ENCODE assay signal across 1 cellular context in the genomic region with DNA sequence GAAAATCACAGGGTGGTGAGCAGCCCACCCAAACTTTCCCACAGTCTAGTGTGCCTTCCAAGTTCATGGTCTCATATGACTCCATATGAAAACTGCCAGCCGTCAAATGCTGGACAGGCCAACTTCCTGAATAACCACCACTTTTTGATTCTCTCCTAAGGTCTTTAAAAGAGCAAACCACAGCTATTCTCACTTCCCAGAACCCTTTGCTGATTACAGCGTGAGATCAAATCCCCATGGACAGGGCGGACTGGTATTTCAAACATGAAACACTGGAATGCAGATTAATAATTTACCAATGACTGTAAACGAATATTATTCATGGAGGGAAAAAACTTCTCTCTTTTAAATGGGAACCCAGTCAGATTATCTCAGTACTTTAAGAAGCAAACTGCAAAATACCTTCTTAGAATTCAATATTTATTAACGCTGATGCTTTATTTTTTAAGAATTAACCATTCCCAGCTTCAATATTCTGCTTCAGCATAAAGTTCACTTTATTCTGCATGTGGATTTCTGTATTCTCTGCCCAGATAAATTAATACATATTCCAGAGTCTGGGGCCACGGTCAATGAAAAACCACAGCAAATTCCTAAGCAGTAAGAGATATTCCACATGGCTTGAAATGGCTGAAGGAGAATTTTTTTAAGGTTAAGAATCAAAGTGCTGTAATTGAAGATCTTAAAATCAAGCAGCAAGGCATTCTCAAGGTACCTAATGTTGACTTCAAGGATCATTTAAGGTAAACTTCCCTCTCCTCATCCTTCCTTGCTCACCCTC.
TF ChIP-seq lines count a peak whose summit lies in the region.

No MANE protein-coding gene starts in this region.

TF ChIP-seq in GM12878, 131 proteins besides CTCF, POLR2A, EP300 and RAD21:
- TF ChIP-seq ZNF24 (IDR thresholded peaks at IDR 0.05) (no peak), IKZF1 (conservative IDR thresholded peaks at IDR 0.05) (peak; percentile 39), SPI1 (IDR thresholded peaks at IDR 0.05; ENCODE audit: borderline replicate concordance, insufficient read depth, low read depth, low read length) (peak; percentile 59; the same call in 1 of the 2 replicates), POLR2AphosphoS5 (IDR thresholded peaks at IDR 0.05; ENCODE audit: low read length) (no peak), MEF2B (IDR thresholded peaks at IDR 0.05; ENCODE audit: partially characterized antibody, poor library complexity, severe bottlenecking) (peak; percentile 39), IKZF2 (IDR thresholded peaks at IDR 0.05) (peak; percentile 49 to 55; a peak in 2 of 4 replicates), RUNX3 (IDR thresholded peaks at IDR 0.05; ENCODE audit: low read length) (peak; percentile 56; the same call in 1 of the 2 replicates), POLR2AphosphoS2 (IDR thresholded peaks at IDR 0.05; ENCODE audit: low read depth, low read length) (no peak)
- TF ChIP-seq, protein P1, sequence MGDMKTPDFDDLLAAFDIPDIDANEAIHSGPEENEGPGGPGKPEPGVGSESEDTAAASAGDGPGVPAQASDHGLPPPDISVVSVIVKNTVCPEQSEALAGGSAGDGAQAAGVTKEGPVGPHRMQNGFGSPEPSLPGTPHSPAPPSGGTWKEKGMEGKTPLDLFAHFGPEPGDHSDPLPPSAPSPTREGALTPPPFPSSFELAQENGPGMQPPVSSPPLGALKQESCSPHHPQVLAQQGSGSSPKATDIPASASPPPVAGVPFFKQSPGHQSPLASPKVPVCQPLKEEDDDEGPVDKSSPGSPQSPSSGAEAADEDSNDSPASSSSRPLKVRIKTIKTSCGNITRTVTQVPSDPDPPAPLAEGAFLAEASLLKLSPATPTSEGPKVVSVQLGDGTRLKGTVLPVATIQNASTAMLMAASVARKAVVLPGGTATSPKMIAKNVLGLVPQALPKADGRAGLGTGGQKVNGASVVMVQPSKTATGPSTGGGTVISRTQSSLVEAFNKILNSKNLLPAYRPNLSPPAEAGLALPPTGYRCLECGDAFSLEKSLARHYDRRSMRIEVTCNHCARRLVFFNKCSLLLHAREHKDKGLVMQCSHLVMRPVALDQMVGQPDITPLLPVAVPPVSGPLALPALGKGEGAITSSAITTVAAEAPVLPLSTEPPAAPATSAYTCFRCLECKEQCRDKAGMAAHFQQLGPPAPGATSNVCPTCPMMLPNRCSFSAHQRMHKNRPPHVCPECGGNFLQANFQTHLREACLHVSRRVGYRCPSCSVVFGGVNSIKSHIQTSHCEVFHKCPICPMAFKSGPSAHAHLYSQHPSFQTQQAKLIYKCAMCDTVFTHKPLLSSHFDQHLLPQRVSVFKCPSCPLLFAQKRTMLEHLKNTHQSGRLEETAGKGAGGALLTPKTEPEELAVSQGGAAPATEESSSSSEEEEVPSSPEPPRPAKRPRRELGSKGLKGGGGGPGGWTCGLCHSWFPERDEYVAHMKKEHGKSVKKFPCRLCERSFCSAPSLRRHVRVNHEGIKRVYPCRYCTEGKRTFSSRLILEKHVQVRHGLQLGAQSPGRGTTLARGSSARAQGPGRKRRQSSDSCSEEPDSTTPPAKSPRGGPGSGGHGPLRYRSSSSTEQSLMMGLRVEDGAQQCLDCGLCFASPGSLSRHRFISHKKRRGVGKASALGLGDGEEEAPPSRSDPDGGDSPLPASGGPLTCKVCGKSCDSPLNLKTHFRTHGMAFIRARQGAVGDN (IDR thresholded peaks at IDR 0.05) = peak; percentile 36; the same call in 1 of the 2 replicates
- TF ChIP-seq, protein P2, sequence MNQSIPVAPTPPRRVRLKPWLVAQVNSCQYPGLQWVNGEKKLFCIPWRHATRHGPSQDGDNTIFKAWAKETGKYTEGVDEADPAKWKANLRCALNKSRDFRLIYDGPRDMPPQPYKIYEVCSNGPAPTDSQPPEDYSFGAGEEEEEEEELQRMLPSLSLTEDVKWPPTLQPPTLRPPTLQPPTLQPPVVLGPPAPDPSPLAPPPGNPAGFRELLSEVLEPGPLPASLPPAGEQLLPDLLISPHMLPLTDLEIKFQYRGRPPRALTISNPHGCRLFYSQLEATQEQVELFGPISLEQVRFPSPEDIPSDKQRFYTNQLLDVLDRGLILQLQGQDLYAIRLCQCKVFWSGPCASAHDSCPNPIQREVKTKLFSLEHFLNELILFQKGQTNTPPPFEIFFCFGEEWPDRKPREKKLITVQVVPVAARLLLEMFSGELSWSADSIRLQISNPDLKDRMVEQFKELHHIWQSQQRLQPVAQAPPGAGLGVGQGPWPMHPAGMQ (IDR thresholded peaks at IDR 0.05; ENCODE audit: borderline replicate concordance) = no peak
TF ChIP-seq in GM12878: peak in this region for 6.
